In genomic region chr11:122478986-122479385, GRCh38 we compare ENCODE assay signal across 15 cellular contexts.
"Had no signal": no experiment of that assay in that cellular context is flagged by ENCODE, and none has a peak within 500 bp of the region (broad histone marks: within the 10 kb centered on the region; RNA-seq: fewer than 3 reads in every experiment).

No MANE protein-coding gene starts in this region.

- H3K4me3 ChIP-seq: ascending aorta, breast epithelium, hepatocyte, prostate gland, tibial artery, uterus had no signal

- DNase-seq: activated CD4-positive, CD25-positive, alpha-beta regulatory T cell treated with anti-CD3 and anti-CD28 coated beads, Interleukin-2, amount 50 U/mL, for 72 hours; activated naive CD4-positive, alpha-beta T cell; activated naive CD8-positive, alpha-beta T cell treated with anti-CD3 and anti-CD28 coated beads, Interleukin-2, amount 10 ng/mL, durations not matched to agents 7 days and 5 days; cerebellar nuclear complex; effector memory CD4-positive, alpha-beta T cell; islet precursor cell; small intestine; stimulated activated CD4-positive, alpha-beta T cell treated with anti-CD3 and anti-CD28 coated beads, Interleukin-4, amount 100 ng/mL, for 24 hours; stimulated activated naive CD4-positive, alpha-beta T cell; tibial artery; uterus had no signal
